Comparison of ENCODE assay signal across 23 cellular contexts in the genomic region with DNA sequence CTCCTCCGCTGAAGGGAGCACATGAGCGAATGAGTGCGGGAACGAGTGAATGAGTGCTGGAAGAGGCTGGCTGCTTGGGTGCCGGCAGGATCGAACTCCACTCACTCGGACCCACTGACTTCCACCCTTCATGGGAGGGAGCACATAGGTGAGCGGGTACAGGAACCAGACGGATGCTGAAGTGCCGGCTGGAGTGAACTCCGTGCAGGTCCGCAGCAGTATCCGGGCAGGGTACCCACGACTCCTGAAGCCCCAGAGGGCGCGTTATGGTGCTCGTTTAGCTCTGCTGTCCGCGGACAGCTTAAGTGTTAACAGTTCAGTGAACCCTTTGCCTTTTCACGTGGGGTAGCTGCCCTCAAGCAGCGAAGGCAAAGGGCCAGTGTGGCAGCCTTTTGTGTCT. TPM values are rescaled to one million over a fixed set of nuclear protein-coding genes. Genes with fewer than 3 reads are reported as not detected.
"Had no signal": no experiment of that assay in that cellular context is flagged by ENCODE, and none has a peak within 500 bp of the region (broad histone marks: within the 10 kb centered on the region; RNA-seq: fewer than 3 reads in every experiment).

No MANE protein-coding gene starts in this region.

- H3K9me3 Mint-ChIP-seq: naive B cell, type B pancreatic cell had no signal

- H3K4me3 ChIP-seq: esophagus muscularis mucosa, gastrocnemius medialis, lung, pancreas, suprapubic skin, thyroid gland, uterus had no signal

- H3K27me3 ChIP-seq: esophagus muscularis mucosa, gastrocnemius medialis, pancreas, suprapubic skin, thyroid gland, uterus had no signal

- H3K36me3 ChIP-seq: esophagus muscularis mucosa, gastrocnemius medialis, pancreas, suprapubic skin, thyroid gland, uterus had no signal

- ATAC-seq: gastrocnemius medialis, left colon, left ventricle myocardium superior, pancreas, right cardiac atrium had no signal

- H3K27ac Mint-ChIP-seq: immature natural killer cell, naive B cell, progenitor cell of endocrine pancreas, type B pancreatic cell had no signal

- H3K4me3 Mint-ChIP-seq: immature natural killer cell, naive B cell, type B pancreatic cell had no signal

- H3K27me3 Mint-ChIP-seq: progenitor cell of endocrine pancreas had no signal

- H3K4me1 ChIP-seq: esophagus muscularis mucosa, gastrocnemius medialis, pancreas, suprapubic skin, thyroid gland, uterus had no signal

- DNase-seq: effector memory CD4-positive, alpha-beta T cell; gastrocnemius medialis; immature natural killer cell; left colon; left ventricle myocardium superior; mesenchymal stem cell; naive B cell; nucleus accumbens; pancreas; right cardiac atrium; small intestine; stimulated activated CD4-positive, alpha-beta T cell treated with anti-CD3 and anti-CD28 coated beads, Interleukin-12 subunit alpha, Interleukin-12 subunit beta, amount 100 ng/mL, for 4 hours; stimulated activated CD4-positive, alpha-beta T cell treated with anti-CD3 and anti-CD28 coated beads, Interleukin-2, amount 100 ng/mL, for 48 hours; stimulated activated naive CD4-positive, alpha-beta T cell treated with Interleukin-2 at 50 U/mL for 16 hours; thyroid gland; uterus had no signal

- H3K9me3 ChIP-seq: esophagus muscularis mucosa, gastrocnemius medialis, pancreas, suprapubic skin, thyroid gland, uterus had no signal

- H3K27ac ChIP-seq: epithelial cell of prostate, esophagus muscularis mucosa, gastrocnemius medialis, pancreas, suprapubic skin, thyroid gland, uterus had no signal

- H3K4me1 Mint-ChIP-seq: immature natural killer cell, naive B cell had no signal

- H3K36me3 Mint-ChIP-seq: immature natural killer cell, naive B cell, type B pancreatic cell had no signal

RNA-seq across cellular contexts. Expression of gene RPRM, which starts 23.2 kb away (rescaled TPM):
- total RNA-seq: fibroblast of villous mesenchyme, gastrocnemius medialis, left ventricle myocardium superior had no signal
- polyA plus RNA-seq: immature natural killer cell had no signal
